Comparison of ENCODE assay signal across 25 cellular contexts in the genomic region with DNA sequence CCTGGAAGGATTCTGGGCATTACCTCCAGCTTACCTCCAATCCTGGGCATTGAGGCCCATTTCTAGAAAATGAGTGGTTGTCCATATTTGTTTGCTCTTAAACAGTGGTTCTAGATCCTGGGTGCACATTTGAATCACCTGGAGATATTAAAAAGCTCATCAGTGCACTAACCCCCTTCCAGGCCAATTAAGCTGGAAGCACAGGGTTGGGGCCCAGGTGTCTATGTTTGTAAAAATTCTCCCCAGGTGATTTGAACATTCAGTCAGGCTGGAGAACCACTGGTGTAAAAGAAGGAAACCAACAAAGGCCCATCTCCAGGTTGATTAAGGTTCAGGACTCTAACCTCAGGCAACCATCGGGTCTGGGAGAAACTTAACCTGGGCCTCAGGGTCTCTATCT.
"Had no signal": no experiment of that assay in that cellular context is flagged by ENCODE, and none has a peak within 500 bp of the region (broad histone marks: within the 10 kb centered on the region; RNA-seq: fewer than 3 reads in every experiment).

No MANE protein-coding gene starts in this region.

- ATAC-seq: K562, Panc1, PC-3, SK-N-SH treated with all-trans-retinoic acid at 6 μM for 48 hours had no signal

- H3K4me3 Mint-ChIP-seq: IgD-negative memory B cell had no signal

- H3K27ac Mint-ChIP-seq: IgD-negative memory B cell had no signal

- H3K27me3 ChIP-seq: SJCRH30 had no signal

- H3K36me3 ChIP-seq: SJCRH30 had no signal

- H3K27ac ChIP-seq: HL-60, KMS-11, RWPE1, SJCRH30 had no signal

- DNase-seq: Kasumi-1; MM.1S; NCI-H1092 treated with DMSO at 0.1 percent for 48 hours; NCI-H1436; NCI-H187; NCI-H2029; NCI-H2081 treated with DMSO at 0.1 percent for 48 hours; NCI-H2171; NCI-H345; NCI-H446 treated with DMSO at 0.1 percent for 48 hours; NCI-H524; NCI-H526 treated with DMSO at 0.1 percent for 48 hours; NCI-H774; NK-92 treated with Interleukin-12 subunit alpha and Interleukin-12 subunit beta, amount 100 ng/mL, for 24 hours; PC-3; SHP77 treated with DMSO at 0.1 percent for 48 hours; SJCRH30 had no signal

- H3K4me1 ChIP-seq: SJCRH30 had no signal

- H3K4me3 ChIP-seq: K562, SJCRH30 had no signal

- FAIRE-seq: HTR-8/SVneo, K562 had no signal

- H3K4me2 ChIP-seq: KMS-11 had no signal

- H3K4me1 Mint-ChIP-seq: IgD-negative memory B cell had no signal

- H3K9ac ChIP-seq: KMS-11 had no signal
